11 cellular contexts compared by ENCODE assay signal in genomic region chr3:34077796-34078195, GRCh38.
DNase-seq lines count a peak whose midpoint lies in the region; ATAC-seq and TF ChIP-seq lines count a peak whose summit lies in the region.
"Had no signal": no experiment of that assay in that cellular context is flagged by ENCODE, and none has a peak within 500 bp of the region (broad histone marks: within the 10 kb centered on the region; RNA-seq: fewer than 3 reads in every experiment).

No MANE protein-coding gene starts in this region.

- peaks cover 12% of the 10 kb centered on the region for H3F3A ChIP-seq in neural progenitor cell (ENCODE audit: low read depth)

- H4K20me1 ChIP-seq in neural progenitor cell (ENCODE audit: low read depth), result no peaks in the 10 kb centered on the region

- H3K4me1 Mint-ChIP-seq in neural progenitor cell, result peaks cover 40% of the 10 kb centered on the region
- H3K4me1 Mint-ChIP-seq in CD4-positive, alpha-beta memory T cell, result no peaks in the 10 kb centered on the region

- H3K9ac ChIP-seq in neural progenitor cell, result no peak overlapping the region

- CTCF ChIA-PET in HEK293 (lab: Yijun Ruan, JAX), result no interaction called here
- CTCF ChIA-PET in CD4-positive, alpha-beta memory T cell (lab: Charles Lee; ENCODE audit: partially characterized antibody), result no interaction called here

- H3K4me3 Mint-ChIP-seq in neural progenitor cell, result peak overlapping the region; percentile 30
- no peak overlapping the region for H3K4me3 Mint-ChIP-seq in CD4-positive, alpha-beta memory T cell
- H3K4me3 Mint-ChIP-seq: T-helper 1 cell treated with Interleukin-12 subunit alpha and Interleukin-12 subunit beta and Interleukin-4 antibody, amounts not matched to agents 30 μg/mL and 1 μg/mL, for 36 hours had no signal

- H3K36me3 Mint-ChIP-seq in neural progenitor cell, result no peaks in the 10 kb centered on the region
- no peaks in the 10 kb centered on the region for H3K36me3 Mint-ChIP-seq in CD4-positive, alpha-beta memory T cell

- no peaks in the 10 kb centered on the region for H3K79me2 ChIP-seq in neural progenitor cell (ENCODE audit: low read depth)

- peak; percentile 88 for ATAC-seq in GM18870 (IDR thresholded peaks at IDR 0.05; ENCODE audit: unreplicated experiment)
- peak; percentile 61 for ATAC-seq in HG03521 (IDR thresholded peaks at IDR 0.05; ENCODE audit: unreplicated experiment)
- ATAC-seq in Right ventricle myocardium superior (ENCODE audit: poor library complexity), result no peak

- peak overlapping the region; percentile 74 for H3K27ac Mint-ChIP-seq in neural progenitor cell
- no peak overlapping the region for H3K27ac Mint-ChIP-seq in CD4-positive, alpha-beta memory T cell
- H3K27ac Mint-ChIP-seq: T-helper 1 cell treated with Interleukin-12 subunit alpha and Interleukin-12 subunit beta and Interleukin-4 antibody, amounts not matched to agents 30 μg/mL and 1 μg/mL, for 36 hours had no signal

- POLR2A ChIA-PET in HEK293 (lab: Yijun Ruan, JAX), result no interaction called here
- POLR2A ChIA-PET in CD4-positive, alpha-beta memory T cell (lab: Charles Lee; ENCODE audit: partially characterized antibody), result no interaction called here

- no peak for TF ChIP-seq POLR2A in tibial nerve (IDR thresholded peaks at IDR 0.05)

- TF ChIP-seq EP300 in tibial nerve (IDR thresholded peaks at IDR 0.05), result no peak

- no peak overlapping the region for H3K4me3 ChIP-seq in HEK293 (ENCODE audit: low read depth, low read length)
- no peak overlapping the region for H3K4me3 ChIP-seq in neural progenitor cell
- no peak overlapping the region for H3K4me3 ChIP-seq in tibial nerve
- no peak overlapping the region for H3K4me3 ChIP-seq in CD4-positive, alpha-beta memory T cell (ENCODE audit: low read length in 2 of 2)

- no peak overlapping the region for H2AFZ ChIP-seq in neural progenitor cell (replicated peaks)

- WGBS in tibial nerve, 2 donors, result 67 to 68% methylated on average over 11 of the region's 11 CpGs

- no peaks in the 10 kb centered on the region for H3K36me3 ChIP-seq in HEK293 (ENCODE audit: control insufficient read depth in 2 of 2, insufficient read depth in 1 of 2, low read length in 2 of 2)
- no peaks in the 10 kb centered on the region for H3K36me3 ChIP-seq in neural progenitor cell
- H3K36me3 ChIP-seq in tibial nerve, result no peaks in the 10 kb centered on the region
- H3K36me3 ChIP-seq in CD4-positive, alpha-beta memory T cell (ENCODE audit: insufficient read depth, low read length), result no peaks in the 10 kb centered on the region

- no peak overlapping the region for H3K4me2 ChIP-seq in neural progenitor cell

- H3K9me3 ChIP-seq in HEK293 (ENCODE audit: control insufficient read depth, insufficient read depth, low read depth, low read length), result no peaks in the 10 kb centered on the region
- no peaks in the 10 kb centered on the region for H3K9me3 ChIP-seq in neural progenitor cell (ENCODE audit: low read depth)
- peaks cover 0 to 4% (median 0%) of the 10 kb centered on the region in 4 donors for H3K9me3 ChIP-seq in tibial nerve
- H3K9me3 ChIP-seq in CD4-positive, alpha-beta memory T cell (ENCODE audit: control insufficient read depth in 1 of 2, low read length in 2 of 2), result no peaks in the 10 kb centered on the region

- H3K27me3 ChIP-seq in neural progenitor cell (no peaks in the 10 kb centered on the region), tibial nerve (no peaks in the 10 kb centered on the region)
- no peaks in the 10 kb centered on the region for H3K27me3 ChIP-seq in CD4-positive, alpha-beta memory T cell (ENCODE audit: insufficient read depth, low read length)

- H3K27ac ChIP-seq in HEK293 (ENCODE audit: extremely low read depth, low read depth, low read length) (no peak overlapping the region), neural progenitor cell (no peak overlapping the region), tibial nerve (no peak overlapping the region)
- no peak overlapping the region for H3K27ac ChIP-seq in CD4-positive, alpha-beta memory T cell (ENCODE audit: low read depth, low read length)

- peaks cover 12% of the 10 kb centered on the region for H3K27me3 Mint-ChIP-seq in neural progenitor cell (ENCODE audit: insufficient read depth, low read depth)
- peaks cover 0 to 1% of the 10 kb centered on the region in 2 donors for H3K27me3 Mint-ChIP-seq in CD4-positive, alpha-beta memory T cell

- peak; percentile 29 for DNase-seq in neural progenitor cell (ENCODE audit: low spot score)
- DNase-seq in tibial nerve (ENCODE audit: low spot score in 2 of 2), result no peak
- DNase-seq in Right ventricle myocardium superior, result no peak
- no peak for DNase-seq in activated CD4-positive, alpha-beta T cell treated with anti-CD3 and anti-CD28 coated beads for 1 hour
- no peak for DNase-seq in CD4-positive, alpha-beta memory T cell
- DNase-seq: aorta, NCI-H526 had no signal

- peaks cover 17% of the 10 kb centered on the region for H3K9me3 Mint-ChIP-seq in neural progenitor cell
- peaks cover 0 to 8% (median 0%) of the 10 kb centered on the region in 8 donors for H3K9me3 Mint-ChIP-seq in CD4-positive, alpha-beta memory T cell
- H3K9me3 Mint-ChIP-seq: T-helper 1 cell treated with Interleukin-12 subunit alpha and Interleukin-12 subunit beta and Interleukin-4 antibody, amounts not matched to agents 30 μg/mL and 1 μg/mL, for 36 hours had no signal

- TF ChIP-seq CTCF in HEK293 (tag by site-specific recombination; IDR thresholded peaks at IDR 0.05) (no peak), neural progenitor cell (IDR thresholded peaks at IDR 0.05) (no peak), tibial nerve (IDR thresholded peaks at IDR 0.05) (no peak)

- H3K4me1 ChIP-seq in HEK293 (ENCODE audit: control insufficient read depth, insufficient read depth, low read length) (no peaks in the 10 kb centered on the region), neural progenitor cell (peaks cover 28% of the 10 kb centered on the region), tibial nerve (no peaks in the 10 kb centered on the region)
- H3K4me1 ChIP-seq in CD4-positive, alpha-beta memory T cell (ENCODE audit: insufficient read depth, low read length), result no peaks in the 10 kb centered on the region

- intact Hi-C loops in Right ventricle myocardium superior (cut with DNase I), result no loop called here
- intact Hi-C loops in CD4-positive, alpha-beta memory T cell (cut with micrococcal nuclease), result no loop called here

TF ChIP-seq in HEK293, 187 proteins besides CTCF, POLR2A, EP300 and RAD21:
- TF ChIP-seq ZBTB6 (tag by site-specific recombination; IDR thresholded peaks at IDR 0.05) (no peak), ZNF37A (tag by site-specific recombination; IDR thresholded peaks at IDR 0.05) (no peak), ZNF664 (tag by site-specific recombination; IDR thresholded peaks at IDR 0.05) (no peak), ZBTB17 (tag by site-specific recombination; IDR thresholded peaks at IDR 0.05) (0 out of 2 replicates have a peak, but pooled peaks have one; percentile 24), ZNF488 (tag by site-specific recombination; IDR thresholded peaks at IDR 0.05) (no peak), ZNF133 (tag by site-specific recombination; IDR thresholded peaks at IDR 0.05) (no peak), ZNF140 (tag by site-specific recombination; IDR thresholded peaks at IDR 0.05) (no peak)
